ENCODE assay signal across 2 cellular contexts in genomic region chr16:52546291-52546941, GRCh38.
A peak's percentile ranks its signal among the peaks of the same experiment; 100 is the strongest.
TF ChIP-seq lines count a peak whose summit lies in the region.

No MANE protein-coding gene starts in this region.

TF ChIP-seq in HepG2, 621 proteins besides CTCF, POLR2A, EP300 and RAD21 (continues in another document):
- TF ChIP-seq HNF1B (CRISPR knock-in tag; IDR thresholded peaks at IDR 0.05): no peak
- no peak for TF ChIP-seq HDAC6 (IDR thresholded peaks at IDR 0.05; ENCODE audit: low read depth, low read length)
- TF ChIP-seq FOXO1 (CRISPR knock-in tag; IDR thresholded peaks at IDR 0.05): no peak
- TF ChIP-seq XBP1 (CRISPR knock-in tag; IDR thresholded peaks at IDR 0.05): no peak
- TF ChIP-seq ELF3 (CRISPR knock-in tag; IDR thresholded peaks at IDR 0.05): no peak
- no peak for TF ChIP-seq ZNF17 (CRISPR knock-in tag; IDR thresholded peaks at IDR 0.05)
- TF ChIP-seq RFX5 (IDR thresholded peaks at IDR 0.05; ENCODE audit: low read depth, low read length): no peak
- TF ChIP-seq ADNP (CRISPR knock-in tag; IDR thresholded peaks at IDR 0.05): no peak
- no peak; the same call in 1 of the 2 replicates for TF ChIP-seq IRX3 (CRISPR knock-in tag; IDR thresholded peaks at IDR 0.05; ENCODE audit: borderline replicate concordance, low read depth)
- 0 out of 2 replicates have a peak, but pooled peaks have one; percentile 58 for TF ChIP-seq MEIS2 (CRISPR knock-in tag; IDR thresholded peaks at IDR 0.05)
- TF ChIP-seq ZNF530 (CRISPR knock-in tag; IDR thresholded peaks at IDR 0.05; ENCODE audit: low read depth): no peak
- TF ChIP-seq ZNF547 (CRISPR knock-in tag; IDR thresholded peaks at IDR 0.05): no peak
- TF ChIP-seq GRHL1 (CRISPR knock-in tag; conservative IDR thresholded peaks at IDR 0.05): no peak
- no peak for TF ChIP-seq ZSCAN22 (CRISPR knock-in tag; IDR thresholded peaks at IDR 0.05)
- TF ChIP-seq, protein P1, sequence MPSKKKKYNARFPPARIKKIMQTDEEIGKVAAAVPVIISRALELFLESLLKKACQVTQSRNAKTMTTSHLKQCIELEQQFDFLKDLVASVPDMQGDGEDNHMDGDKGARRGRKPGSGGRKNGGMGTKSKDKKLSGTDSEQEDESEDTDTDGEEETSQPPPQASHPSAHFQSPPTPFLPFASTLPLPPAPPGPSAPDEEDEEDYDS (CRISPR knock-in tag; IDR thresholded peaks at IDR 0.05): no peak
- TF ChIP-seq NFYB (CRISPR knock-in tag; IDR thresholded peaks at IDR 0.05): no peak
- no peak for TF ChIP-seq JUND (CRISPR knock-in tag; IDR thresholded peaks at IDR 0.05)
- TF ChIP-seq NR2F6 (IDR thresholded peaks at IDR 0.05): no peak
- no peak for TF ChIP-seq NR2F6 (CRISPR knock-in tag; IDR thresholded peaks at IDR 0.05)
- TF ChIP-seq, protein P2, sequence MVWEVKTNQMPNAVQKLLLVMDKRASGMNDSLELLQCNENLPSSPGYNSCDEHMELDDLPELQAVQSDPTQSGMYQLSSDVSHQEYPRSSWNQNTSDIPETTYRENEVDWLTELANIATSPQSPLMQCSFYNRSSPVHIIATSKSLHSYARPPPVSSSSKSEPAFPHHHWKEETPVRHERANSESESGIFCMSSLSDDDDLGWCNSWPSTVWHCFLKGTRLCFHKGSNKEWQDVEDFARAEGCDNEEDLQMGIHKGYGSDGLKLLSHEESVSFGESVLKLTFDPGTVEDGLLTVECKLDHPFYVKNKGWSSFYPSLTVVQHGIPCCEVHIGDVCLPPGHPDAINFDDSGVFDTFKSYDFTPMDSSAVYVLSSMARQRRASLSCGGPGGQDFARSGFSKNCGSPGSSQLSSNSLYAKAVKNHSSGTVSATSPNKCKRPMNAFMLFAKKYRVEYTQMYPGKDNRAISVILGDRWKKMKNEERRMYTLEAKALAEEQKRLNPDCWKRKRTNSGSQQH (CRISPR knock-in tag; IDR thresholded peaks at IDR 0.05; ENCODE audit: low read depth): no peak
- no peak for TF ChIP-seq SMAD3 (CRISPR knock-in tag; IDR thresholded peaks at IDR 0.05)
- TF ChIP-seq PLRG1 (conservative IDR thresholded peaks at IDR 0.05): no peak
- TF ChIP-seq TAF15 (IDR thresholded peaks at IDR 0.05; ENCODE audit: low read depth, low read length, poor library complexity, severe bottlenecking): no peak
- TF ChIP-seq ZBTB33 (CRISPR knock-in tag; IDR thresholded peaks at IDR 0.05): no peak
- TF ChIP-seq MXD4 (CRISPR knock-in tag; IDR thresholded peaks at IDR 0.05): no peak
- no peak for TF ChIP-seq GPN1 (CRISPR knock-in tag; IDR thresholded peaks at IDR 0.05; ENCODE audit: borderline replicate concordance)

TF ChIP-seq in HEK293T, 16 proteins besides CTCF, POLR2A, EP300 and RAD21:
- TF ChIP-seq SUZ12 (IDR thresholded peaks at IDR 0.05) (no peak), FOXK2 (IDR thresholded peaks at IDR 0.05) (no peak), HDGF (IDR thresholded peaks at IDR 0.05; ENCODE audit: borderline replicate concordance) (no peak), CTBP1 (IDR thresholded peaks at IDR 0.05; ENCODE audit: borderline replicate concordance) (no peak), BHLHE40 (IDR thresholded peaks at IDR 0.05; ENCODE audit: borderline replicate concordance) (no peak), LEF1 (IDR thresholded peaks at IDR 0.05; ENCODE audit: borderline replicate concordance) (no peak), ELF4 (IDR thresholded peaks at IDR 0.05) (no peak), ZNF384 (IDR thresholded peaks at IDR 0.05) (no peak), ARNT (IDR thresholded peaks at IDR 0.05) (no peak)
- TF ChIP-seq, protein P3, sequence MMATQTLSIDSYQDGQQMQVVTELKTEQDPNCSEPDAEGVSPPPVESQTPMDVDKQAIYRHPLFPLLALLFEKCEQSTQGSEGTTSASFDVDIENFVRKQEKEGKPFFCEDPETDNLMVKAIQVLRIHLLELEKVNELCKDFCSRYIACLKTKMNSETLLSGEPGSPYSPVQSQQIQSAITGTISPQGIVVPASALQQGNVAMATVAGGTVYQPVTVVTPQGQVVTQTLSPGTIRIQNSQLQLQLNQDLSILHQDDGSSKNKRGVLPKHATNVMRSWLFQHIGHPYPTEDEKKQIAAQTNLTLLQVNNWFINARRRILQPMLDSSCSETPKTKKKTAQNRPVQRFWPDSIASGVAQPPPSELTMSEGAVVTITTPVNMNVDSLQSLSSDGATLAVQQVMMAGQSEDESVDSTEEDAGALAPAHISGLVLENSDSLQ (IDR thresholded peaks at IDR 0.05): no peak
TF ChIP-seq in HEK293T: peak in this region for 0.
